ENCODE assay signal across 8 cellular contexts in genomic region chr18:35581555-35582309, GRCh38. TPM values are rescaled to one million over a fixed set of nuclear protein-coding genes. Genes with fewer than 3 reads are reported as not detected.
A peak's percentile ranks its signal among the peaks of the same experiment; 100 is the strongest.
DNase-seq lines count a peak whose midpoint lies in the region; ATAC-seq, FAIRE-seq and TF ChIP-seq lines count a peak whose summit lies in the region.

Gene GALNT1 (plus strand): TSS chr18:35581740. CDS start chr18:35654663, 72,923 bp downstream.

- peak within 1 kb of the TSS; percentile 74 to 90 for H3K27ac ChIP-seq in SK-N-SH (ENCODE audit: low read depth in 2 of 2, low read length in 1 of 2)
- H3K27ac ChIP-seq in breast epithelium, result peak within 1 kb of the TSS; percentile 93 to 98
- peak within 1 kb of the TSS; percentile 73 for H3K27ac ChIP-seq in smooth muscle cell (ENCODE audit: low read depth)

- H3K4me1 Mint-ChIP-seq in immature natural killer cell, result peaks cover 33 to 45% of the 10 kb centered on the region in 2 donors

- TF ChIP-seq POLR2A in breast epithelium (IDR thresholded peaks at IDR 0.05), result no peak

- TF ChIP-seq EP300 in SK-N-SH (IDR thresholded peaks at IDR 0.05; ENCODE audit: borderline replicate concordance in 1 of 2, low read depth in 1 of 2, low read length in 1 of 2), result no peak

- H3K4me3 Mint-ChIP-seq in immature natural killer cell, result peak within 1 kb of the TSS; percentile 84 to 90 (median 86)

- H3K79me2 ChIP-seq in SK-N-SH (ENCODE audit: insufficient read depth) (peaks cover 47% of the 10 kb centered on the region), smooth muscle cell (ENCODE audit: low read depth) (peaks cover 54% of the 10 kb centered on the region)

- H2AFZ ChIP-seq in SK-N-SH (ENCODE audit: low read depth) (peak within 1 kb of the TSS; percentile 85), smooth muscle cell (ENCODE audit: low read depth) (peak within 1 kb of the TSS; percentile 96)

- H3K9ac ChIP-seq in SK-N-SH (peak within 1 kb of the TSS; percentile 86), smooth muscle cell (ENCODE audit: low read depth) (peak within 1 kb of the TSS; percentile 88)

- no peaks in the 10 kb centered on the region for H3K9me3 Mint-ChIP-seq in immature natural killer cell

- TF ChIP-seq RAD21 in SK-N-SH (IDR thresholded peaks at IDR 0.05; ENCODE audit: low read length), result no peak

- H3K36me3 Mint-ChIP-seq in immature natural killer cell, result no peaks in the 10 kb centered on the region

- FAIRE-seq in GM19239 (lab: Jason Lieb, UNC), result peak; percentile 14

- H3K4me3 ChIP-seq in SK-N-SH (ENCODE audit: low read depth in 2 of 2, low read length in 1 of 2) (peak within 1 kb of the TSS; percentile 88 to 89), breast epithelium (peak within 1 kb of the TSS; percentile 73 to 99 (median 79)), smooth muscle cell (peak within 1 kb of the TSS; percentile 89)

- TF ChIP-seq CTCF in SK-N-SH (IDR thresholded peaks at IDR 0.05) (no peak), breast epithelium (IDR thresholded peaks at IDR 0.05) (no peak), smooth muscle cell (IDR thresholded peaks at IDR 0.05; ENCODE audit: borderline replicate concordance, insufficient read depth, poor library complexity, severe bottlenecking) (no peak)

- peaks cover 4% of the 10 kb centered on the region for H3F3A ChIP-seq in SK-N-SH (replicated peaks; ENCODE audit: insufficient read depth)
- peaks cover 11% of the 10 kb centered on the region for H3F3A ChIP-seq in smooth muscle cell (ENCODE audit: low read depth)

- H3K27me3 ChIP-seq in SK-N-SH (ENCODE audit: insufficient read depth), result no peaks in the 10 kb centered on the region
- H3K27me3 ChIP-seq in breast epithelium, result no peaks in the 10 kb centered on the region
- H3K27me3 ChIP-seq in smooth muscle cell (ENCODE audit: low read depth), result no peaks in the 10 kb centered on the region

- H4K20me1 ChIP-seq in SK-N-SH (ENCODE audit: insufficient read depth), result peaks cover 8% of the 10 kb centered on the region
- peaks cover 32% of the 10 kb centered on the region for H4K20me1 ChIP-seq in smooth muscle cell (ENCODE audit: low read depth)

- H3K4me2 ChIP-seq in SK-N-SH (peak within 1 kb of the TSS; percentile 93), smooth muscle cell (peak within 1 kb of the TSS; percentile 92)

- H3K4me1 ChIP-seq in SK-N-SH (ENCODE audit: control insufficient read depth in 1 of 2, insufficient read depth in 2 of 2, low read depth in 1 of 2, low read length in 1 of 2), result peaks cover 0 to 10% of the 10 kb centered on the region in 2 experiments; a peak in 2 of 4 replicates
- peaks cover 0 to 7% of the 10 kb centered on the region in 2 donors for H3K4me1 ChIP-seq in breast epithelium
- peaks cover 16% of the 10 kb centered on the region for H3K4me1 ChIP-seq in smooth muscle cell (ENCODE audit: low read depth)

- intact Hi-C loops in breast epithelium (cut with DNase I; ENCODE audit: low total_unique reads), result loop anchor here (10.0 kb wide), 1 partner anchor 167 kb away; no protein-coding TSS in a partner anchor

- H3K9me2 ChIP-seq in SK-N-SH, result no peaks in the 10 kb centered on the region

- H3K9me3 ChIP-seq in SK-N-SH, result no peaks in the 10 kb centered on the region
- H3K9me3 ChIP-seq in breast epithelium, result no peaks in the 10 kb centered on the region
- no peaks in the 10 kb centered on the region for H3K9me3 ChIP-seq in smooth muscle cell (replicated peaks; ENCODE audit: low read depth)

- H3K27me3 Mint-ChIP-seq in immature natural killer cell (ENCODE audit: low read depth in 3 of 3), result peaks cover 0 to 16% (median 10%) of the 10 kb centered on the region in 3 donors

- WGBS in SK-N-SH (ENCODE audit: low lambda C conversion rate), result 2% methylated on average over 20 of the region's 119 CpGs
- under 1% methylated on average over 46 of the region's 119 CpGs for WGBS in smooth muscle cell (ENCODE audit: low lambda C conversion rate)

- DNase-seq in AG08396 (ENCODE audit: low spot score), result peak; percentile 70
- DNase-seq in GM19239 (ENCODE audit: insufficient read length, low spot score), result no peak
- peak; percentile 81 for DNase-seq in SK-N-SH
- DNase-seq in breast epithelium (ENCODE audit: low spot score in 2 of 2), result no peak
- peak; percentile 16 to 33 (median 24) for DNase-seq in immature natural killer cell
- DNase-seq in smooth muscle cell (lab: John Stamatoyannopoulos, UW; ENCODE audit: unreplicated experiment), result no peak
- no peak for DNase-seq in DMS153 (lab: John Stamatoyannopoulos, UW)

- H3K36me3 ChIP-seq in SK-N-SH (replicated peaks in 1 of 2; ENCODE audit: control insufficient read depth in 1 of 2, insufficient read depth in 2 of 2, low read length in 1 of 2), result peaks cover 0 to 4% of the 10 kb centered on the region in 2 experiments
- no peaks in the 10 kb centered on the region for H3K36me3 ChIP-seq in breast epithelium
- H3K36me3 ChIP-seq in smooth muscle cell (ENCODE audit: low read depth), result no peaks in the 10 kb centered on the region

- ATAC-seq in HG02623 (IDR thresholded peaks at IDR 0.05; ENCODE audit: unreplicated experiment), result no peak

- peak within 1 kb of the TSS; percentile 60 to 87 (median 80) for H3K27ac Mint-ChIP-seq in immature natural killer cell

- POLR2A ChIA-PET in SK-N-SH (lab: Yijun Ruan, JAX), result interaction anchor here (0.5 to 0.7 kb wide), 2 partner anchors 81 to 151 kb away, joined by 3 read pairs; no protein-coding TSS in a partner anchor

- CTCF ChIA-PET in SK-N-SH (lab: Yijun Ruan, JAX), result interaction anchor here (1.0 to 1.5 kb wide), 2 partner anchors 11 to 88 kb away, joined by 4 to 5 read pairs; no protein-coding TSS in a partner anchor

TF ChIP-seq in SK-N-SH, 30 proteins besides CTCF, POLR2A, EP300 and RAD21:
- no peak; the same call in 1 of the 2 replicates for TF ChIP-seq MXI1 (IDR thresholded peaks at IDR 0.05; ENCODE audit: low read depth, low read length)
- TF ChIP-seq YY1 (IDR thresholded peaks at IDR 0.05; ENCODE audit: low read depth), result 0 out of 2 replicates have a peak, but pooled peaks have one; percentile 51
- no peak for TF ChIP-seq SIN3A (IDR thresholded peaks at IDR 0.05; ENCODE audit: borderline replicate concordance, low read depth, low read length)
- peak; percentile 58 for TF ChIP-seq CHD2 (IDR thresholded peaks at IDR 0.05; ENCODE audit: low read length, partially characterized antibody)
- no peak for TF ChIP-seq NFIC (IDR thresholded peaks at IDR 0.05; ENCODE audit: borderline replicate concordance)

RNA-seq across cellular contexts. Expression of gene GALNT1, which starts in this region (rescaled TPM):
- polyA plus RNA-seq in SK-N-SH (2012; rRNA removed), result 15.7 and 23.8 TPM in 2 replicates
- 30.6 and 35.9 TPM in 2 replicates for polyA plus RNA-seq in SK-N-SH (2012; cell fraction: cytosol; rRNA removed)
- 3.8 and 9.3 TPM in 2 replicates for polyA plus RNA-seq in SK-N-SH (2012; cell fraction: nucleus; rRNA removed)
- total RNA-seq in breast epithelium, result 10 to 100 TPM; 34.9 to 60.9 (median 46.5) TPM
- polyA plus RNA-seq in immature natural killer cell, result 100 to 1,000 TPM in 1 of 3 donors, 10 to 100 TPM in 2; 28.5 to 112 (median 59.5) TPM
- total RNA-seq in smooth muscle cell, result 151 and 193 TPM in 2 replicates
- polyA plus RNA-seq in smooth muscle cell, result 195 and 217 TPM in 2 replicates

Comparison
In these comparisons a context has a peak if more than half of its experiments do, and no peak if none do; other contexts are left out.
1. DNase-seq: peak in AG08396 (single experiment), SK-N-SH (single experiment) and immature natural killer cell (3 of 3); none in GM19239 (single experiment), breast epithelium (0 of 2), smooth muscle cell (single experiment) and DMS153 (single experiment).
2. Peak in every context shown above with its lines, with median percentiles within 50 percentile points of each other: H3K27ac ChIP-seq and H3K4me3 ChIP-seq.